Comparison of ENCODE assay signal across 9 cellular contexts in the genomic region with DNA sequence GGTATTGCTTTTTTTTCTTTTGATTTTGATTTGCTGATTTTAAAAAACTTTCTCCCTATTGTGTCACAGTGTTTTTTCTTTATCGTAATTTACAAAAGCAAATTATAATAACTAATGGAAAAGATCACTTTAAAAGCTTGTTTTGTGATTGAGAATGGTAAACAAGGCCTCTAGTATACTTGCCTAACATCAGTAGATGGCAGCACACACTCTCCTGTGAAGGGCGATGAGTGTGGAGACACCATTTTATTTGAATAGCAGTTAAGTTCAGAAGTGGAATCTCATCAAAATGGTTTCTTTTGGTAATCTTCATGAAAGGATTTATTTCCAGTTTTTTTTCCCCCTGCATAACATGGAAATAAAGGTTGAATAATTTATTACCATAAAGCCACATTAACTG.
A peak's percentile ranks its signal among the peaks of the same experiment; 100 is the strongest.
DNase-seq lines count a peak whose midpoint lies in the region; ATAC-seq and FAIRE-seq lines count a peak whose summit lies in the region.
"Had no signal": no experiment of that assay in that cellular context is flagged by ENCODE, and none has a peak within 500 bp of the region (broad histone marks: within the 10 kb centered on the region; RNA-seq: fewer than 3 reads in every experiment).

No MANE protein-coding gene starts in this region.

- no peaks in the 10 kb centered on the region for H3K36me3 Mint-ChIP-seq in activated naive CD4-positive, alpha-beta T cell treated with anti-CD3 and anti-CD28 coated beads for 36 hours (ENCODE audit: low read depth)
- no peaks in the 10 kb centered on the region for H3K36me3 Mint-ChIP-seq in activated naive CD4-positive, alpha-beta T cell treated with anti-CD3 and anti-CD28 coated beads, Interleukin-2, amount 10 ng/mL, durations not matched to agents 7 days and 5 days

- H3K27ac Mint-ChIP-seq in activated naive CD4-positive, alpha-beta T cell treated with anti-CD3 and anti-CD28 coated beads for 36 hours, result no peak overlapping the region
- no peak overlapping the region for H3K27ac Mint-ChIP-seq in activated naive CD4-positive, alpha-beta T cell treated with anti-CD3 and anti-CD28 coated beads, Interleukin-2, amount 10 ng/mL, durations not matched to agents 7 days and 5 days

- DNase-seq in activated naive CD4-positive, alpha-beta T cell treated with anti-CD3 and anti-CD28 coated beads for 36 hours, result peak; percentile 16
- no peak for DNase-seq in activated naive CD4-positive, alpha-beta T cell treated with anti-CD3 and anti-CD28 coated beads, Interleukin-2, amount 10 ng/mL, durations not matched to agents 7 days and 5 days
- DNase-seq in NCI-H526 (lab: John Stamatoyannopoulos, UW) (peak; percentile 35 to 67), superior temporal gyrus (ENCODE audit: extremely low spot score) (peak; percentile 35)
- no peak for DNase-seq in stimulated activated CD4-positive, alpha-beta T cell treated with anti-CD3 and anti-CD28 coated beads, Interleukin-4, amount 100 ng/mL, for 1 hour
- DNase-seq: left lung had no signal

- H3K27me3 Mint-ChIP-seq in activated naive CD4-positive, alpha-beta T cell treated with anti-CD3 and anti-CD28 coated beads for 36 hours (ENCODE audit: low read depth), result no peaks in the 10 kb centered on the region
- H3K27me3 Mint-ChIP-seq in activated naive CD4-positive, alpha-beta T cell treated with anti-CD3 and anti-CD28 coated beads, Interleukin-2, amount 10 ng/mL, durations not matched to agents 7 days and 5 days, result no peaks in the 10 kb centered on the region

- CTCF ChIA-PET in activated naive CD4-positive, alpha-beta T cell treated with anti-CD3 and anti-CD28 coated beads for 36 hours (lab: Charles Lee), result interaction anchor here (1.2 kb wide), 1 partner anchor 277 kb away, joined by 3 read pairs; no protein-coding TSS in a partner anchor
- CTCF ChIA-PET in activated naive CD4-positive, alpha-beta T cell treated with anti-CD3 and anti-CD28 coated beads, Interleukin-2, amount 10 ng/mL, durations not matched to agents 7 days and 5 days (lab: Charles Lee), result interaction anchor here (1.1 kb wide), 2 partner anchors 76 to 277 kb away, joined by 3 to 7 read pairs; no protein-coding TSS in a partner anchor

- no peaks in the 10 kb centered on the region for H3K9me3 Mint-ChIP-seq in activated naive CD4-positive, alpha-beta T cell treated with anti-CD3 and anti-CD28 coated beads for 36 hours
- H3K9me3 Mint-ChIP-seq in activated naive CD4-positive, alpha-beta T cell treated with anti-CD3 and anti-CD28 coated beads, Interleukin-2, amount 10 ng/mL, durations not matched to agents 7 days and 5 days, result no peaks in the 10 kb centered on the region

- H3K4me1 Mint-ChIP-seq in activated naive CD4-positive, alpha-beta T cell treated with anti-CD3 and anti-CD28 coated beads for 36 hours (ENCODE audit: low read depth), result no peaks in the 10 kb centered on the region
- no peaks in the 10 kb centered on the region for H3K4me1 Mint-ChIP-seq in activated naive CD4-positive, alpha-beta T cell treated with anti-CD3 and anti-CD28 coated beads, Interleukin-2, amount 10 ng/mL, durations not matched to agents 7 days and 5 days

- intact Hi-C loops in activated naive CD4-positive, alpha-beta T cell treated with anti-CD3 and anti-CD28 coated beads for 36 hours (cut with micrococcal nuclease), result loop anchor here (1.0 to 2.0 kb wide), 2 partner anchors 76 to 278 kb away; no protein-coding TSS in a partner anchor

- no peak overlapping the region for H3K4me3 Mint-ChIP-seq in activated naive CD4-positive, alpha-beta T cell treated with anti-CD3 and anti-CD28 coated beads for 36 hours
- H3K4me3 Mint-ChIP-seq in activated naive CD4-positive, alpha-beta T cell treated with anti-CD3 and anti-CD28 coated beads, Interleukin-2, amount 10 ng/mL, durations not matched to agents 7 days and 5 days, result no peak overlapping the region

- FAIRE-seq in endometrium (lab: Jason Lieb, UNC), result peak; percentile 31

- no peak for ATAC-seq in GM18909 (IDR thresholded peaks at IDR 0.05; ENCODE audit: poor library complexity, unreplicated experiment)
- ATAC-seq in HG03045 (IDR thresholded peaks at IDR 0.05; ENCODE audit: unreplicated experiment), result no peak
- ATAC-seq: left lung had no signal

Comparison
In these comparisons a context has a peak if more than half of its experiments do, and no peak if none do; other contexts are left out.
1. DNase-seq: peak in activated naive CD4-positive, alpha-beta T cell treated with anti-CD3 and anti-CD28 coated beads for 36 hours (single experiment), NCI-H526 (2 of 2) and superior temporal gyrus (single experiment); none in activated naive CD4-positive, alpha-beta T cell treated with anti-CD3 and anti-CD28 coated beads, Interleukin-2, amount 10 ng/mL, durations not matched to agents 7 days and 5 days (single experiment) and stimulated activated CD4-positive, alpha-beta T cell treated with anti-CD3 and anti-CD28 coated beads, Interleukin-4, amount 100 ng/mL, for 1 hour (single experiment).